Comparison of ENCODE assay signal across 8 cellular contexts in genomic region chr2:111312897-111313607, GRCh38.
DNase-seq lines count a peak whose midpoint lies in the region; ATAC-seq, FAIRE-seq and TF ChIP-seq lines count a peak whose summit lies in the region.
"Not testable (repeated sequence)": the region's sequence is repeated elsewhere in the genome, so short reads cannot be mapped to it uniquely, and the experiment has no call there.

No MANE protein-coding gene starts in this region.

- not testable (repeated sequence) for H3K27ac Mint-ChIP-seq in astrocyte (ENCODE audit: unreplicated experiment)

- not testable (repeated sequence) for H3K23ac ChIP-seq in IMR-90 (ENCODE audit: low read depth, low read length)

- H4K91ac ChIP-seq in IMR-90 (ENCODE audit: insufficient read depth, low read depth, low read length): not testable (repeated sequence)

- TF ChIP-seq POLR2A in IMR-90 (IDR thresholded peaks at IDR 0.05; ENCODE audit: low read depth, low read length); endothelial cell of umbilical vein (IDR thresholded peaks at IDR 0.05; ENCODE audit: low read depth, low read length); right lobe of liver (IDR thresholded peaks at IDR 0.05); uterus (IDR thresholded peaks at IDR 0.05): not testable (repeated sequence)

- not testable (repeated sequence) for H2AFZ ChIP-seq in IMR-90 (replicated peaks; ENCODE audit: low read length, poor library complexity); astrocyte (ENCODE audit: low read depth, low read length); endothelial cell of umbilical vein (ENCODE audit: low read depth, low read length)

- 0 out of 2 replicates have a peak overlapping the region, but pooled peaks have one; percentile 7 for H3K27ac ChIP-seq in IMR-90 (ENCODE audit: insufficient read depth, low read length)
- peak overlapping the region; percentile 38 for H3K27ac ChIP-seq in astrocyte (ENCODE audit: low read depth, low read length)
- H3K27ac ChIP-seq in endothelial cell of umbilical vein (ENCODE audit: insufficient read depth, low read depth, low read length); right lobe of liver; uterus: not testable (repeated sequence)

- H3K27me3 Mint-ChIP-seq in astrocyte (ENCODE audit: low read depth, unreplicated experiment): not testable (repeated sequence)

- H3K4me1 Mint-ChIP-seq in astrocyte (ENCODE audit: low read depth, unreplicated experiment): not testable (repeated sequence)

- H3K18ac ChIP-seq in IMR-90 (ENCODE audit: low read depth, low read length): not testable (repeated sequence)

- not testable (repeated sequence) for H4K5ac ChIP-seq in IMR-90 (ENCODE audit: low read depth, low read length)

- H2BK5ac ChIP-seq in IMR-90 (ENCODE audit: low read depth, low read length, poor library complexity, severe bottlenecking): not testable (repeated sequence)

- H3K36me3 Mint-ChIP-seq in astrocyte (ENCODE audit: low read depth, unreplicated experiment): not testable (repeated sequence)

- not testable (repeated sequence) for H2AK9ac ChIP-seq in IMR-90 (replicated peaks; ENCODE audit: low read depth, low read length, poor library complexity)

- H3K4me2 ChIP-seq in IMR-90 (ENCODE audit: low read depth, low read length); endothelial cell of umbilical vein (ENCODE audit: insufficient read depth, low read length): not testable (repeated sequence)
- H3K4me2 ChIP-seq in astrocyte (ENCODE audit: low read length): peak overlapping the region; percentile 26

- BruUV-seq in IMR-90 (replicated peaks; lab: Mats Ljungman, UMichigan); endothelial cell of umbilical vein (replicated peaks; lab: Mats Ljungman, UMichigan): not testable (repeated sequence)

- 0 out of 2 replicates have a peak overlapping the region, but pooled peaks have one; percentile 9 for H3K4ac ChIP-seq in IMR-90 (ENCODE audit: low read depth, low read length)

- ATAC-seq in IMR-90 (ENCODE audit: low read depth): peak; percentile 74
- peak; percentile 89 for ATAC-seq in Right ventricle myocardium superior (ENCODE audit: poor library complexity)
- ATAC-seq in right lobe of liver: peak in 3 of 4 donors; percentile 8 to 43 (median 29)

- H3K9me3 Mint-ChIP-seq in astrocyte (ENCODE audit: unreplicated experiment): not testable (repeated sequence)

- in situ Hi-C loops in IMR-90 (cut with MboI; ENCODE audit: low sequenced_read_pairs): not testable (repeated sequence)

- CTCF ChIA-PET in IMR-90 (lab: Yijun Ruan, JAX); endothelial cell of umbilical vein (lab: Charles Lee): not testable (repeated sequence)

- H4K20me1 ChIP-seq in IMR-90 (ENCODE audit: insufficient read depth, low read length); astrocyte (ENCODE audit: insufficient read depth, low read length); endothelial cell of umbilical vein (replicated peaks; ENCODE audit: control insufficient read depth, extremely low read depth, insufficient read depth, low read length): not testable (repeated sequence)

- peak; percentile 86 for DNase-seq in EL
- peak; percentile 83 for DNase-seq in IMR-90
- peak; percentile 63 for DNase-seq in astrocyte (ENCODE audit: low read depth)
- DNase-seq in endothelial cell of umbilical vein (ENCODE audit: low read depth, low spot score): peak; percentile 35
- DNase-seq in Right ventricle myocardium superior: peak; percentile 73
- DNase-seq in right lobe of liver: peak in 1 of 3 donors; percentile 19
- peak; percentile 50 for DNase-seq in putamen (ENCODE audit: low spot score)
- DNase-seq in uterus: peak; percentile 15 to 16

- H2BK15ac ChIP-seq in IMR-90 (ENCODE audit: low read depth, low read length): not testable (repeated sequence)

- H3K27me3 ChIP-seq in IMR-90 (ENCODE audit: control insufficient read depth, insufficient read depth, low read length); astrocyte (ENCODE audit: insufficient read depth, low read length); endothelial cell of umbilical vein (ENCODE audit: control insufficient read depth in 2 of 2, insufficient read depth in 2 of 2, low read length in 2 of 2); right lobe of liver; uterus: not testable (repeated sequence)

- not testable (repeated sequence) for H3K4me3 Mint-ChIP-seq in astrocyte (ENCODE audit: unreplicated experiment)

- not testable (repeated sequence) for H4K8ac ChIP-seq in IMR-90 (ENCODE audit: low read depth in 2 of 2, low read length in 2 of 2)

- H2BK120ac ChIP-seq in IMR-90 (ENCODE audit: low read depth, low read length): not testable (repeated sequence)

- TF ChIP-seq RAD21 in IMR-90 (IDR thresholded peaks at IDR 0.05; ENCODE audit: low read length): not testable (repeated sequence)

- not testable (repeated sequence) for TF ChIP-seq CTCF in IMR-90 (conservative IDR thresholded peaks at IDR 0.05; ENCODE audit: low read depth, low read length); astrocyte (IDR thresholded peaks at IDR 0.05; ENCODE audit: insufficient read depth, low read depth, low read length); endothelial cell of umbilical vein (IDR thresholded peaks at IDR 0.05; ENCODE audit: extremely low read depth in 1 of 2, insufficient read depth in 1 of 2, low read depth in 1 of 2, low read length in 2 of 2); right lobe of liver (IDR thresholded peaks at IDR 0.05); uterus (IDR thresholded peaks at IDR 0.05)

- dilution Hi-C loops in IMR-90 (cut with HindIII; ENCODE audit: low sequenced_read_pairs, unreplicated experiment); endothelial cell of umbilical vein (cut with MboI; ENCODE audit: extremely low pct_ligation_motif_present, low sequenced_read_pairs): not testable (repeated sequence)

- not testable (repeated sequence) for H3K9me1 ChIP-seq in IMR-90 (ENCODE audit: insufficient read depth, low read length); endothelial cell of umbilical vein (replicated peaks; ENCODE audit: control insufficient read depth, extremely low read depth, insufficient read depth, low read length)

- H3K4me3 ChIP-seq in IMR-90 (ENCODE audit: insufficient read depth, low read depth, low read length); astrocyte (ENCODE audit: insufficient read depth, low read depth, low read length); endothelial cell of umbilical vein (replicated peaks in 1 of 3; ENCODE audit: insufficient read depth in 1 of 3, low read depth in 1 of 3, low read length in 3 of 3); right lobe of liver; uterus: not testable (repeated sequence)

- H3K4me1 ChIP-seq in IMR-90 (ENCODE audit: control insufficient read depth, insufficient read depth, low read length); astrocyte (ENCODE audit: insufficient read depth, low read length); endothelial cell of umbilical vein (ENCODE audit: control insufficient read depth, extremely low read depth, insufficient read depth, low read length); right lobe of liver; uterus: not testable (repeated sequence)

- not testable (repeated sequence) for H3K9ac ChIP-seq in IMR-90 (ENCODE audit: low read depth, low read length); astrocyte (ENCODE audit: low read length); endothelial cell of umbilical vein (replicated peaks; ENCODE audit: extremely low read depth, insufficient read depth, low read length)

- intact Hi-C loops in IMR-90 (cut with micrococcal nuclease); endothelial cell of umbilical vein (cut with micrococcal nuclease); Right ventricle myocardium superior (cut with DNase I); right lobe of liver (cut with DNase I); uterus (cut with DNase I; ENCODE audit: low total_unique reads): not testable (repeated sequence)

- H3K56ac ChIP-seq in IMR-90 (ENCODE audit: extremely low read depth, insufficient read depth, low read length): not testable (repeated sequence)

- POLR2A ChIA-PET in IMR-90 (lab: Charles Lee; ENCODE audit: unreplicated experiment); endothelial cell of umbilical vein (lab: Charles Lee): not testable (repeated sequence)

- not testable (repeated sequence) for FAIRE-seq in astrocyte (lab: Jason Lieb, UNC); endothelial cell of umbilical vein (lab: Jason Lieb, UNC)

- H3K9me3 ChIP-seq in IMR-90 (ENCODE audit: control insufficient read depth, insufficient read depth, low read length); astrocyte (ENCODE audit: insufficient read depth, low read depth, low read length); endothelial cell of umbilical vein (replicated peaks; ENCODE audit: control insufficient read depth, insufficient read depth, low read length); right lobe of liver; uterus: not testable (repeated sequence)

- not testable (repeated sequence) for H3K79me2 ChIP-seq in astrocyte (ENCODE audit: insufficient read depth, low read length); endothelial cell of umbilical vein (ENCODE audit: control insufficient read depth, insufficient read depth, low read length)

- not testable (repeated sequence) for H3K14ac ChIP-seq in IMR-90 (replicated peaks; ENCODE audit: low read depth, low read length)

- no CpG with 5 or more reads among the region's 15 CpGs for WGBS in IMR-90 (ENCODE audit: extremely low coverage in 2 of 2, insufficient read length in 1 of 2), 2 experiments
- WGBS in right lobe of liver (ENCODE audit: insufficient coverage, low coverage, low lambda C conversion rate, missing lambda C conversion rate): 100% methylated on average over 1 of the region's 15 CpGs

- not testable (repeated sequence) for H2BK20ac ChIP-seq in IMR-90 (ENCODE audit: low read depth, low read length)

- H3K36me3 ChIP-seq in IMR-90 (ENCODE audit: control insufficient read depth, insufficient read depth, low read length); astrocyte (ENCODE audit: insufficient read depth, low read length); endothelial cell of umbilical vein (ENCODE audit: control insufficient read depth in 2 of 2, extremely low read depth in 1 of 2, insufficient read depth in 2 of 2, low read length in 2 of 2); right lobe of liver; uterus: not testable (repeated sequence)

- peaks cover 0 to 11% of the 10 kb centered on the region in 2 experiments; a peak in 2 of 4 replicates for H3K79me1 ChIP-seq in IMR-90 (ENCODE audit: low read depth in 1 of 2, low read length in 2 of 2)

- not testable (repeated sequence) for H2AK5ac ChIP-seq in IMR-90 (ENCODE audit: low read depth, low read length)

Comparison
In these comparisons a context has a peak if more than half of its experiments do, and no peak if none do; other contexts are left out.
1. ATAC-seq: peak in every context shown above with its lines; median percentile 89 in Right ventricle myocardium superior; 74 in IMR-90; 29 in right lobe of liver.